Comparison of ENCODE assay signal across 17 cellular contexts in genomic region chr16:88013091-88013609, GRCh38.
DNase-seq lines count a peak whose midpoint lies in the region; ATAC-seq and TF ChIP-seq lines count a peak whose summit lies in the region.
"Had no signal": no experiment of that assay in that cellular context is flagged by ENCODE, and none has a peak within 500 bp of the region (broad histone marks: within the 10 kb centered on the region; RNA-seq: fewer than 3 reads in every experiment).

No MANE protein-coding gene starts in this region.

- peaks cover 16% of the 10 kb centered on the region for H3K36me3 Mint-ChIP-seq in central memory CD8-positive, alpha-beta T cell (ENCODE audit: insufficient read depth)

- no peak overlapping the region for H3K4me3 ChIP-seq in lower lobe of right lung
- no peak overlapping the region for H3K4me3 ChIP-seq in transverse colon
- H3K4me3 ChIP-seq: left ventricle myocardium inferior, SK-N-MC, uterus had no signal

- H3K4me1 Mint-ChIP-seq in central memory CD8-positive, alpha-beta T cell, result peaks cover 21% of the 10 kb centered on the region

- peak; percentile 37 for TF ChIP-seq POLR2A in transverse colon (IDR thresholded peaks at IDR 0.05)

- WGBS in transverse colon (ENCODE audit: low coverage in 1 of 2), 2 donors, result 54% methylated on average over 18 of the region's 18 CpGs; no CpG with 5 or more reads in 1 of the 2 donors

- peak overlapping the region; percentile 73 for H3K27ac Mint-ChIP-seq in central memory CD8-positive, alpha-beta T cell (ENCODE audit: low read depth)

- H3K9me3 ChIP-seq in lower lobe of right lung, result no peaks in the 10 kb centered on the region
- no peaks in the 10 kb centered on the region for H3K9me3 ChIP-seq in transverse colon
- H3K9me3 ChIP-seq: left ventricle myocardium inferior, uterus had no signal

- no peaks in the 10 kb centered on the region for H3K9me3 Mint-ChIP-seq in central memory CD8-positive, alpha-beta T cell

- H3K4me1 ChIP-seq in lower lobe of right lung, result peaks cover 6% of the 10 kb centered on the region
- H3K4me1 ChIP-seq in transverse colon, result peaks cover 7 to 22% (median 16%) of the 10 kb centered on the region in 4 donors
- H3K4me1 ChIP-seq: uterus had no signal

- H3K27ac ChIP-seq in lower lobe of right lung, result no peak overlapping the region
- peak overlapping the region; percentile 81 to 86 (median 82) for H3K27ac ChIP-seq in transverse colon
- H3K27ac ChIP-seq: left ventricle myocardium inferior, SK-N-MC, uterus had no signal

- H3K27me3 ChIP-seq in lower lobe of right lung (ENCODE audit: low read depth) (no peaks in the 10 kb centered on the region), transverse colon (no peaks in the 10 kb centered on the region)
- H3K27me3 ChIP-seq: uterus had no signal

- no peak overlapping the region for H3K4me3 Mint-ChIP-seq in central memory CD8-positive, alpha-beta T cell

- peak; percentile 29 for ATAC-seq in Right ventricle myocardium superior (ENCODE audit: poor library complexity)
- ATAC-seq in Right ventricle myocardium inferior, result no peak
- ATAC-seq in central memory CD8-positive, alpha-beta T cell (replicated peaks; ENCODE audit: extremely low read depth, poor library complexity, severe bottlenecking), result peak; percentile 49
- peak; percentile 80 to 87 for ATAC-seq in lower lobe of right lung
- ATAC-seq in HG02763 (IDR thresholded peaks at IDR 0.05; ENCODE audit: unreplicated experiment), result no peak

- no peak for TF ChIP-seq EP300 in transverse colon (IDR thresholded peaks at IDR 0.05; ENCODE audit: low read depth)

- intact Hi-C loops in Right ventricle myocardium superior (cut with DNase I), result no loop called here
- intact Hi-C loops in Right ventricle myocardium inferior (cut with DNase I), result no loop called here
- intact Hi-C loops in lower lobe of right lung (cut with DNase I), result no loop called here
- intact Hi-C loops in transverse colon (cut with DNase I; ENCODE audit: low total_unique reads), result no loop called here

- in situ Hi-C loops in transverse colon (cut with MboI; ENCODE audit: low pct_ligation_motif_present in 1 of 4, low pct_unique_long_range_greater_than_20kb in 1 of 4, low sequenced_read_pairs in 3 of 4), result no loop called here

- DNase-seq in Right ventricle myocardium superior (no peak), Right ventricle myocardium inferior (ENCODE audit: missing footprints) (no peak), lower lobe of right lung (peak; percentile 71), transverse colon (peak; percentile 85), DMS153 (lab: John Stamatoyannopoulos, UW) (no peak), GF-D8 (lab: John Stamatoyannopoulos, UW) (no peak)
- no peak for DNase-seq in central memory CD8-positive, alpha-beta T cell (ENCODE audit: low spot score in 2 of 2)
- DNase-seq: ACHN; aorta; DMS 273 treated with DMSO at 0.1 percent for 48 hours; effector CD8-positive, alpha-beta T cell; left ventricle myocardium inferior; NCI-H2081 treated with DMSO at 0.1 percent for 48 hours; nucleus accumbens; uterus had no signal

- TF ChIP-seq CTCF in lower lobe of right lung (IDR thresholded peaks at IDR 0.05) (no peak), transverse colon (IDR thresholded peaks at IDR 0.05) (no peak)

- H3K36me3 ChIP-seq in lower lobe of right lung, result peaks cover 34% of the 10 kb centered on the region
- no peaks in the 10 kb centered on the region for H3K36me3 ChIP-seq in transverse colon
- H3K36me3 ChIP-seq: uterus had no signal

- no peaks in the 10 kb centered on the region for H3K27me3 Mint-ChIP-seq in central memory CD8-positive, alpha-beta T cell

Comparison
In these comparisons a context has a peak if more than half of its experiments do, and no peak if none do; other contexts are left out.
1. ATAC-seq: peak in Right ventricle myocardium superior (single experiment), central memory CD8-positive, alpha-beta T cell (single experiment) and lower lobe of right lung (2 of 2); none in Right ventricle myocardium inferior (single experiment) and HG02763 (single experiment).
2. DNase-seq: peak in lower lobe of right lung (single experiment) and transverse colon (single experiment); none in Right ventricle myocardium superior (single experiment), Right ventricle myocardium inferior (single experiment), central memory CD8-positive, alpha-beta T cell (0 of 2), DMS153 (single experiment) and GF-D8 (single experiment).